33 cellular contexts compared by ENCODE assay signal in the genomic region with DNA sequence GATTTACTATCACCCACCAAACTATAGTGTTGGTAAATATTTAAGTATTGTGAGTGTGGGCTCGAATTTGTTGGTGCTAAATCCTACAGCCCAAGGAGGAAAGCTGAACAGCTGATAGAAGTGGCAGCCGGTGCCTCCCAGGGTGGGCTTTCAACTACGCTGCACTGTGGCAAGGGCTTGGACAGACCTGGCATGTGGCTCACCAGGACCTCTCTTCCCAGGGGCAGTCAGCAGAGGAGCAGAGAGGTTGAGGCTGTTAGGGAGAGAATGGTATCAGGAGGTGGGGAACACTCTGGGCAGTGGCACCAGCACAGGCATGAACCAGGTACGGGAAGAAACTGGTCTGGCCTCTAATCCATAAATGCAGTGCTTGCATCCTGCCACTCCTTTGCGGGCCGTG. TPM values are rescaled to one million over a fixed set of nuclear protein-coding genes. Genes with fewer than 3 reads are reported as not detected.
"Had no signal": no experiment of that assay in that cellular context is flagged by ENCODE, and none has a peak within 500 bp of the region (broad histone marks: within the 10 kb centered on the region; RNA-seq: fewer than 3 reads in every experiment).

No MANE protein-coding gene starts in this region.

- H3K4me1 ChIP-seq: adrenal gland, body of pancreas, colonic mucosa, gastroesophageal sphincter had no signal

- H3K9me3 Mint-ChIP-seq: activated CD4-positive, alpha-beta memory T cell treated with anti-CD3 and anti-CD28 coated beads for 36 hours; activated CD4-positive, alpha-beta T cell treated with anti-CD3 and anti-CD28 coated beads, Interleukin-2, amount 10 ng/mL, durations not matched to agents 24 days and 14 days; activated naive CD4-positive, alpha-beta T cell treated with anti-CD3 and anti-CD28 coated beads for 36 hours; activated naive CD4-positive, alpha-beta T cell treated with anti-CD3 and anti-CD28 coated beads, Interleukin-2, amount 50 U/mL, for 24 hours; activated naive CD8-positive, alpha-beta T cell treated with anti-CD3 and anti-CD28 coated beads for 36 hours; activated naive CD8-positive, alpha-beta T cell treated with anti-CD3 and anti-CD28 coated beads, Interleukin-2, amount 50 U/mL, for 24 hours; activated T-cell treated with anti-CD3 and anti-CD28 coated beads, Interleukin-2, amount 50 U/mL, for 72 hours had no signal

- DNase-seq: activated CD4-positive, alpha-beta memory T cell treated with anti-CD3 and anti-CD28 coated beads for 36 hours; activated CD4-positive, alpha-beta T cell treated with anti-CD3 and anti-CD28 coated beads for 36 hours; activated CD4-positive, alpha-beta T cell treated with anti-CD3 and anti-CD28 coated beads, Interleukin-2, amount 10 ng/mL, durations not matched to agents 24 days and 14 days; activated CD4-positive, CD25-positive, alpha-beta regulatory T cell; activated CD4-positive, CD25-positive, alpha-beta regulatory T cell treated with anti-CD3 and anti-CD28 coated beads, Interleukin-2, amount 50 U/mL, for 72 hours; activated CD8-positive, alpha-beta memory T cell treated with anti-CD3 and anti-CD28 coated beads, Interleukin-2, amount 10 ng/mL, durations not matched to agents 7 days and 5 days; activated CD8-positive, alpha-beta memory T cell treated with anti-CD3 and anti-CD28 coated beads, Interleukin-2, amount 50 U/mL, for 4 hours; activated CD8-positive, alpha-beta T cell treated with anti-CD3 and anti-CD28 coated beads, Interleukin-2, amount 10 ng/mL, durations not matched to agents 7 days and 5 days; activated naive CD4-positive, alpha-beta T cell treated with anti-CD3 and anti-CD28 coated beads for 36 hours; activated naive CD8-positive, alpha-beta T cell treated with anti-CD3 and anti-CD28 coated beads for 36 hours; activated naive CD8-positive, alpha-beta T cell treated with anti-CD3 and anti-CD28 coated beads, Interleukin-2, amount 50 U/mL, for 24 hours; activated T-cell treated with anti-CD3 and anti-CD28 coated beads, Interleukin-2, amount 50 U/mL, for 1 hour; activated T-cell treated with anti-CD3 and anti-CD28 coated beads, Interleukin-2, amount 50 U/mL, for 72 hours; adrenal gland; amygdala; body of pancreas; central memory CD4-positive, alpha-beta T cell; cerebellar nuclear complex; colonic mucosa; effector CD8-positive, alpha-beta T cell; esophagus squamous epithelium; foreskin melanocyte; T-helper 2 cell had no signal

- H3K36me3 ChIP-seq: adrenal gland, colonic mucosa, gastroesophageal sphincter had no signal

- H3K4me3 ChIP-seq: adrenal gland, body of pancreas, colonic mucosa, esophagus squamous epithelium, gastroesophageal sphincter had no signal

- FAIRE-seq: endometrium, endothelial cell of umbilical vein had no signal

- H3K36me3 Mint-ChIP-seq: activated CD4-positive, alpha-beta memory T cell treated with anti-CD3 and anti-CD28 coated beads for 36 hours; activated CD8-positive, alpha-beta memory T cell treated with anti-CD3 and anti-CD28 coated beads, Interleukin-2, amount 10 ng/mL, durations not matched to agents 7 days and 5 days; activated naive CD4-positive, alpha-beta T cell treated with anti-CD3 and anti-CD28 coated beads, Interleukin-2, amount 50 U/mL, for 24 hours; activated naive CD8-positive, alpha-beta T cell treated with anti-CD3 and anti-CD28 coated beads for 36 hours had no signal

- H3K27me3 ChIP-seq: adrenal gland, body of pancreas, colonic mucosa, esophagus squamous epithelium had no signal

- H3K27ac Mint-ChIP-seq: activated CD4-positive, alpha-beta memory T cell treated with anti-CD3 and anti-CD28 coated beads for 36 hours; activated CD4-positive, alpha-beta T cell treated with anti-CD3 and anti-CD28 coated beads for 36 hours; activated CD4-positive, alpha-beta T cell treated with anti-CD3 and anti-CD28 coated beads, Interleukin-2, amount 10 ng/mL, durations not matched to agents 24 days and 14 days; activated CD8-positive, alpha-beta memory T cell treated with anti-CD3 and anti-CD28 coated beads, Interleukin-2, amount 10 ng/mL, durations not matched to agents 7 days and 5 days; activated CD8-positive, alpha-beta T cell treated with anti-CD3 and anti-CD28 coated beads, Interleukin-2, amount 10 ng/mL, durations not matched to agents 7 days and 5 days; activated naive CD4-positive, alpha-beta T cell treated with anti-CD3 and anti-CD28 coated beads for 36 hours; activated naive CD4-positive, alpha-beta T cell treated with anti-CD3 and anti-CD28 coated beads, Interleukin-2, amount 50 U/mL, for 24 hours; activated naive CD8-positive, alpha-beta T cell treated with anti-CD3 and anti-CD28 coated beads for 36 hours; activated naive CD8-positive, alpha-beta T cell treated with anti-CD3 and anti-CD28 coated beads, Interleukin-2, amount 50 U/mL, for 24 hours; activated T-cell treated with anti-CD3 and anti-CD28 coated beads, Interleukin-2, amount 50 U/mL, for 72 hours had no signal

- H3K4me1 Mint-ChIP-seq: activated CD4-positive, alpha-beta T cell treated with anti-CD3 and anti-CD28 coated beads for 36 hours; activated CD4-positive, alpha-beta T cell treated with anti-CD3 and anti-CD28 coated beads, Interleukin-2, amount 10 ng/mL, durations not matched to agents 24 days and 14 days; activated CD8-positive, alpha-beta memory T cell treated with anti-CD3 and anti-CD28 coated beads, Interleukin-2, amount 10 ng/mL, durations not matched to agents 7 days and 5 days; activated naive CD4-positive, alpha-beta T cell treated with anti-CD3 and anti-CD28 coated beads, Interleukin-2, amount 50 U/mL, for 24 hours; activated naive CD8-positive, alpha-beta T cell treated with anti-CD3 and anti-CD28 coated beads for 36 hours; activated naive CD8-positive, alpha-beta T cell treated with anti-CD3 and anti-CD28 coated beads, Interleukin-2, amount 50 U/mL, for 24 hours had no signal

- H3K4me3 Mint-ChIP-seq: activated CD4-positive, alpha-beta memory T cell treated with anti-CD3 and anti-CD28 coated beads for 36 hours; activated CD4-positive, alpha-beta T cell treated with anti-CD3 and anti-CD28 coated beads for 36 hours; activated CD4-positive, alpha-beta T cell treated with anti-CD3 and anti-CD28 coated beads, Interleukin-2, amount 10 ng/mL, durations not matched to agents 24 days and 14 days; activated CD8-positive, alpha-beta memory T cell treated with anti-CD3 and anti-CD28 coated beads, Interleukin-2, amount 10 ng/mL, durations not matched to agents 7 days and 5 days; activated CD8-positive, alpha-beta T cell treated with anti-CD3 and anti-CD28 coated beads, Interleukin-2, amount 10 ng/mL, durations not matched to agents 7 days and 5 days; activated naive CD4-positive, alpha-beta T cell treated with anti-CD3 and anti-CD28 coated beads for 36 hours; activated naive CD4-positive, alpha-beta T cell treated with anti-CD3 and anti-CD28 coated beads, Interleukin-2, amount 50 U/mL, for 24 hours; activated naive CD8-positive, alpha-beta T cell treated with anti-CD3 and anti-CD28 coated beads for 36 hours; activated naive CD8-positive, alpha-beta T cell treated with anti-CD3 and anti-CD28 coated beads, Interleukin-2, amount 50 U/mL, for 24 hours; activated T-cell treated with anti-CD3 and anti-CD28 coated beads, Interleukin-2, amount 50 U/mL, for 72 hours had no signal

- H3K27me3 Mint-ChIP-seq: activated CD4-positive, alpha-beta T cell treated with anti-CD3 and anti-CD28 coated beads for 36 hours; activated CD4-positive, alpha-beta T cell treated with anti-CD3 and anti-CD28 coated beads, Interleukin-2, amount 10 ng/mL, durations not matched to agents 24 days and 14 days; activated naive CD4-positive, alpha-beta T cell treated with anti-CD3 and anti-CD28 coated beads, Interleukin-2, amount 50 U/mL, for 24 hours; activated naive CD8-positive, alpha-beta T cell treated with anti-CD3 and anti-CD28 coated beads for 36 hours; activated naive CD8-positive, alpha-beta T cell treated with anti-CD3 and anti-CD28 coated beads, Interleukin-2, amount 50 U/mL, for 24 hours had no signal

- H3K27ac ChIP-seq: adrenal gland, body of pancreas, colonic mucosa, epithelial cell of prostate, esophagus squamous epithelium, gastroesophageal sphincter had no signal

- H3K9me3 ChIP-seq: adrenal gland, body of pancreas, colonic mucosa, esophagus squamous epithelium, gastroesophageal sphincter had no signal

RNA-seq across cellular contexts. Expression of a gene that starts 44.6 kb away (rescaled TPM):
- total RNA-seq: activated CD4-positive, alpha-beta T cell treated with anti-CD3 and anti-CD28 coated beads, Interleukin-2, amount 10 ng/mL, durations not matched to agents 24 days and 14 days; dermis microvascular lymphatic vessel endothelial cell; endothelial cell of umbilical vein; fibroblast of lung; fibroblast of villous mesenchyme; glomerular endothelial cell; T-helper 1 cell treated with Interleukin-12 subunit alpha and Interleukin-12 subunit beta and Interleukin-4 antibody, amounts not matched to agents 30 ng/mL and 1 ng/mL, for 36 hours had no signal
- polyA plus RNA-seq: endothelial cell of umbilical vein, fibroblast of lung had no signal
